Comparison of ENCODE assay signal across 1 cellular context in genomic region chr6:28648035-28648877, GRCh38.
A peak's percentile ranks its signal among the peaks of the same experiment; 100 is the strongest.
TF ChIP-seq lines count a peak whose summit lies in the region.

No MANE protein-coding gene starts in this region.

TF ChIP-seq in HepG2, 621 proteins besides CTCF, POLR2A, EP300 and RAD21 (continued from another document and continues in another):
- no peak for TF ChIP-seq ZNF512B (CRISPR knock-in tag; IDR thresholded peaks at IDR 0.05; ENCODE audit: borderline replicate concordance)
- no peak for TF ChIP-seq ZNF253 (CRISPR knock-in tag; IDR thresholded peaks at IDR 0.05; ENCODE audit: borderline replicate concordance)
- TF ChIP-seq RCOR2 (CRISPR knock-in tag; IDR thresholded peaks at IDR 0.05) = no peak
- TF ChIP-seq, protein P1, sequence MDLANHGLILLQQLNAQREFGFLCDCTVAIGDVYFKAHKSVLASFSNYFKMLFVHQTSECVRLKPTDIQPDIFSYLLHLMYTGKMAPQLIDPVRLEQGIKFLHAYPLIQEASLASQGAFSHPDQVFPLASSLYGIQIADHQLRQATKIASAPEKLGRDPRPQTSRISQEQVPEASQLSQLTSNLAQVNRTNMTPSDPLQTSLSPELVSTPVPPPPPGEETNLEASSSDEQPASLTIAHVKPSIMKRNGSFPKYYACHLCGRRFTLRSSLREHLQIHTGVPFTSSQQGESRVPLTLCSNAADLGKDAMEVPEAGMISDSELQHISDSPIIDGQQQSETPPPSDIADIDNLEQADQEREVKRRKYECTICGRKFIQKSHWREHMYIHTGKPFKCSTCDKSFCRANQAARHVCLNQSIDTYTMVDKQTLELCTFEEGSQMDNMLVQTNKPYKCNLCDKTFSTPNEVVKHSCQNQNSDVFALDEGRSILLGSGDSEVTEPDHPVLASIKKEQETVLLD (CRISPR knock-in tag; IDR thresholded peaks at IDR 0.05; ENCODE audit: low read depth) = no peak
- TF ChIP-seq ARNT2 (CRISPR knock-in tag; IDR thresholded peaks at IDR 0.05; ENCODE audit: low read depth) = peak; percentile 42; the same call in 1 of the 2 replicates
- TF ChIP-seq, protein P2, sequence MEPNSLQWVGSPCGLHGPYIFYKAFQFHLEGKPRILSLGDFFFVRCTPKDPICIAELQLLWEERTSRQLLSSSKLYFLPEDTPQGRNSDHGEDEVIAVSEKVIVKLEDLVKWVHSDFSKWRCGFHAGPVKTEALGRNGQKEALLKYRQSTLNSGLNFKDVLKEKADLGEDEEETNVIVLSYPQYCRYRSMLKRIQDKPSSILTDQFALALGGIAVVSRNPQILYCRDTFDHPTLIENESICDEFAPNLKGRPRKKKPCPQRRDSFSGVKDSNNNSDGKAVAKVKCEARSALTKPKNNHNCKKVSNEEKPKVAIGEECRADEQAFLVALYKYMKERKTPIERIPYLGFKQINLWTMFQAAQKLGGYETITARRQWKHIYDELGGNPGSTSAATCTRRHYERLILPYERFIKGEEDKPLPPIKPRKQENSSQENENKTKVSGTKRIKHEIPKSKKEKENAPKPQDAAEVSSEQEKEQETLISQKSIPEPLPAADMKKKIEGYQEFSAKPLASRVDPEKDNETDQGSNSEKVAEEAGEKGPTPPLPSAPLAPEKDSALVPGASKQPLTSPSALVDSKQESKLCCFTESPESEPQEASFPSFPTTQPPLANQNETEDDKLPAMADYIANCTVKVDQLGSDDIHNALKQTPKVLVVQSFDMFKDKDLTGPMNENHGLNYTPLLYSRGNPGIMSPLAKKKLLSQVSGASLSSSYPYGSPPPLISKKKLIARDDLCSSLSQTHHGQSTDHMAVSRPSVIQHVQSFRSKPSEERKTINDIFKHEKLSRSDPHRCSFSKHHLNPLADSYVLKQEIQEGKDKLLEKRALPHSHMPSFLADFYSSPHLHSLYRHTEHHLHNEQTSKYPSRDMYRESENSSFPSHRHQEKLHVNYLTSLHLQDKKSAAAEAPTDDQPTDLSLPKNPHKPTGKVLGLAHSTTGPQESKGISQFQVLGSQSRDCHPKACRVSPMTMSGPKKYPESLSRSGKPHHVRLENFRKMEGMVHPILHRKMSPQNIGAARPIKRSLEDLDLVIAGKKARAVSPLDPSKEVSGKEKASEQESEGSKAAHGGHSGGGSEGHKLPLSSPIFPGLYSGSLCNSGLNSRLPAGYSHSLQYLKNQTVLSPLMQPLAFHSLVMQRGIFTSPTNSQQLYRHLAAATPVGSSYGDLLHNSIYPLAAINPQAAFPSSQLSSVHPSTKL (CRISPR knock-in tag; IDR thresholded peaks at IDR 0.05) = peak; percentile 72; the same call in 1 of the 2 replicates
- TF ChIP-seq ZEB1 (IDR thresholded peaks at IDR 0.05; ENCODE audit: insufficient replicate concordance, low read depth) = peak; percentile 42
- 0 out of 2 replicates have a peak, but pooled peaks have one; percentile 55 for TF ChIP-seq REL (CRISPR knock-in tag; conservative IDR thresholded peaks at IDR 0.05)
- no peak for TF ChIP-seq ATF1 (CRISPR knock-in tag; IDR thresholded peaks at IDR 0.05)
- TF ChIP-seq, protein P3, sequence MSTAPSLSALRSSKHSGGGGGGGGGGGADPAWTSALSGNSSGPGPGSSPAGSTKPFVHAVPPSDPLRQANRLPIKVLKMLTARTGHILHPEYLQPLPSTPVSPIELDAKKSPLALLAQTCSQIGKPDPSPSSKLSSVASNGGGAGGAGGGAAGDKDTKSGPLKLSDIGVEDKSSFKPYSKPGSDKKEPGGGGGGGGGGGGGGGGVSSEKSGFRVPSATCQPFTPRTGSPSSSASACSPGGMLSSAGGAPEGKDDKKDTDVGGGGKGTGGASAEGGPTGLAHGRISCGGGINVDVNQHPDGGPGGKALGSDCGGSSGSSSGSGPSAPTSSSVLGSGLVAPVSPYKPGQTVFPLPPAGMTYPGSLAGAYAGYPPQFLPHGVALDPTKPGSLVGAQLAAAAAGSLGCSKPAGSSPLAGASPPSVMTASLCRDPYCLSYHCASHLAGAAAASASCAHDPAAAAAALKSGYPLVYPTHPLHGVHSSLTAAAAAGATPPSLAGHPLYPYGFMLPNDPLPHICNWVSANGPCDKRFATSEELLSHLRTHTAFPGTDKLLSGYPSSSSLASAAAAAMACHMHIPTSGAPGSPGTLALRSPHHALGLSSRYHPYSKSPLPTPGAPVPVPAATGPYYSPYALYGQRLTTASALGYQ (CRISPR knock-in tag; IDR thresholded peaks at IDR 0.05) = no peak
- no peak for TF ChIP-seq ZNF558 (CRISPR knock-in tag; IDR thresholded peaks at IDR 0.05; ENCODE audit: borderline replicate concordance)
- TF ChIP-seq FOXC1 (CRISPR knock-in tag; IDR thresholded peaks at IDR 0.05; ENCODE audit: borderline replicate concordance) = no peak
- TF ChIP-seq FOXP1 (IDR thresholded peaks at IDR 0.05) = no peak
- TF ChIP-seq FOXP1 (CRISPR knock-in tag; IDR thresholded peaks at IDR 0.05) = no peak; the same call in 1 of the 2 replicates
- TF ChIP-seq, protein P4, sequence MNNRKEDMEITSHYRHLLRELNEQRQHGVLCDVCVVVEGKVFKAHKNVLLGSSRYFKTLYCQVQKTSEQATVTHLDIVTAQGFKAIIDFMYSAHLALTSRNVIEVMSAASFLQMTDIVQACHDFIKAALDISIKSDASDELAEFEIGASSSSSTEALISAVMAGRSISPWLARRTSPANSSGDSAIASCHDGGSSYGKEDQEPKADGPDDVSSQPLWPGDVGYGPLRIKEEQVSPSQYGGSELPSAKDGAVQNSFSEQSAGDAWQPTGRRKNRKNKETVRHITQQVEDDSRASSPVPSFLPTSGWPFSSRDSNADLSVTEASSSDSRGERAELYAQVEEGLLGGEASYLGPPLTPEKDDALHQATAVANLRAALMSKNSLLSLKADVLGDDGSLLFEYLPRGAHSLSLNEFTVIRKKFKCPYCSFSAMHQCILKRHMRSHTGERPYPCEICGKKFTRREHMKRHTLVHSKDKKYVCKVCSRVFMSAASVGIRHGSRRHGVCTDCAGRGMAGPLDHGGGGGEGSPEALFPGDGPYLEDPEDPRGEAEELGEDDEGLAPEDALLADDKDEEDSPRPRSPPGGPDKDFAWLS (CRISPR knock-in tag; IDR thresholded peaks at IDR 0.05; ENCODE audit: borderline replicate concordance) = peak; percentile 57; the same call in 1 of the 2 replicates
- TF ChIP-seq, protein P5, sequence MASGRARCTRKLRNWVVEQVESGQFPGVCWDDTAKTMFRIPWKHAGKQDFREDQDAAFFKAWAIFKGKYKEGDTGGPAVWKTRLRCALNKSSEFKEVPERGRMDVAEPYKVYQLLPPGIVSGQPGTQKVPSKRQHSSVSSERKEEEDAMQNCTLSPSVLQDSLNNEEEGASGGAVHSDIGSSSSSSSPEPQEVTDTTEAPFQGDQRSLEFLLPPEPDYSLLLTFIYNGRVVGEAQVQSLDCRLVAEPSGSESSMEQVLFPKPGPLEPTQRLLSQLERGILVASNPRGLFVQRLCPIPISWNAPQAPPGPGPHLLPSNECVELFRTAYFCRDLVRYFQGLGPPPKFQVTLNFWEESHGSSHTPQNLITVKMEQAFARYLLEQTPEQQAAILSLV (CRISPR knock-in tag; IDR thresholded peaks at IDR 0.05; ENCODE audit: borderline replicate concordance) = no peak
- TF ChIP-seq HOXD1 (CRISPR knock-in tag; IDR thresholded peaks at IDR 0.05) = no peak
- TF ChIP-seq ZNF460 (CRISPR knock-in tag; IDR thresholded peaks at IDR 0.05; ENCODE audit: borderline replicate concordance) = no peak
- TF ChIP-seq NFIC (IDR thresholded peaks at IDR 0.05; ENCODE audit: low read length) = peak; percentile 52; the same call in 1 of the 2 replicates
- 0 out of 2 replicates have a peak, but pooled peaks have one; percentile 41 for TF ChIP-seq ZNF224 (CRISPR knock-in tag; IDR thresholded peaks at IDR 0.05)
- TF ChIP-seq, protein P6, sequence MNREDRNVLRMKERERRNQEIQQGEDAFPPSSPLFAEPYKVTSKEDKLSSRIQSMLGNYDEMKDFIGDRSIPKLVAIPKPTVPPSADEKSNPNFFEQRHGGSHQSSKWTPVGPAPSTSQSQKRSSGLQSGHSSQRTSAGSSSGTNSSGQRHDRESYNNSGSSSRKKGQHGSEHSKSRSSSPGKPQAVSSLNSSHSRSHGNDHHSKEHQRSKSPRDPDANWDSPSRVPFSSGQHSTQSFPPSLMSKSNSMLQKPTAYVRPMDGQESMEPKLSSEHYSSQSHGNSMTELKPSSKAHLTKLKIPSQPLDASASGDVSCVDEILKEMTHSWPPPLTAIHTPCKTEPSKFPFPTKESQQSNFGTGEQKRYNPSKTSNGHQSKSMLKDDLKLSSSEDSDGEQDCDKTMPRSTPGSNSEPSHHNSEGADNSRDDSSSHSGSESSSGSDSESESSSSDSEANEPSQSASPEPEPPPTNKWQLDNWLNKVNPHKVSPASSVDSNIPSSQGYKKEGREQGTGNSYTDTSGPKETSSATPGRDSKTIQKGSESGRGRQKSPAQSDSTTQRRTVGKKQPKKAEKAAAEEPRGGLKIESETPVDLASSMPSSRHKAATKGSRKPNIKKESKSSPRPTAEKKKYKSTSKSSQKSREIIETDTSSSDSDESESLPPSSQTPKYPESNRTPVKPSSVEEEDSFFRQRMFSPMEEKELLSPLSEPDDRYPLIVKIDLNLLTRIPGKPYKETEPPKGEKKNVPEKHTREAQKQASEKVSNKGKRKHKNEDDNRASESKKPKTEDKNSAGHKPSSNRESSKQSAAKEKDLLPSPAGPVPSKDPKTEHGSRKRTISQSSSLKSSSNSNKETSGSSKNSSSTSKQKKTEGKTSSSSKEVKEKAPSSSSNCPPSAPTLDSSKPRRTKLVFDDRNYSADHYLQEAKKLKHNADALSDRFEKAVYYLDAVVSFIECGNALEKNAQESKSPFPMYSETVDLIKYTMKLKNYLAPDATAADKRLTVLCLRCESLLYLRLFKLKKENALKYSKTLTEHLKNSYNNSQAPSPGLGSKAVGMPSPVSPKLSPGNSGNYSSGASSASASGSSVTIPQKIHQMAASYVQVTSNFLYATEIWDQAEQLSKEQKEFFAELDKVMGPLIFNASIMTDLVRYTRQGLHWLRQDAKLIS (CRISPR knock-in tag; IDR thresholded peaks at IDR 0.05) = no peak
- no peak for TF ChIP-seq KDM5A (IDR thresholded peaks at IDR 0.05; ENCODE audit: borderline replicate concordance, low read length)
- no peak for TF ChIP-seq ZXDC (CRISPR knock-in tag; IDR thresholded peaks at IDR 0.05)
- no peak for TF ChIP-seq XBP1 (CRISPR knock-in tag; IDR thresholded peaks at IDR 0.05)
- TF ChIP-seq HMGXB3 (CRISPR knock-in tag; IDR thresholded peaks at IDR 0.05; ENCODE audit: borderline replicate concordance) = no peak
